9 cellular contexts compared by ENCODE assay signal in genomic region chr5:81850494-81850893, GRCh38.
DNase-seq lines count a peak whose midpoint lies in the region; ATAC-seq and TF ChIP-seq lines count a peak whose summit lies in the region.
"Had no signal": no experiment of that assay in that cellular context is flagged by ENCODE, and none has a peak within 500 bp of the region (broad histone marks: within the 10 kb centered on the region; RNA-seq: fewer than 3 reads in every experiment).

No MANE protein-coding gene starts in this region.

- intact Hi-C loops in gastrocnemius medialis (cut with DNase I; ENCODE audit: low total_unique reads) = loop anchor here (2.0 to 5.0 kb wide), 3 partner anchors 344 to 603 kb away; no protein-coding TSS in a partner anchor

- DNase-seq in ELR (ENCODE audit: low read depth) (peak; percentile 17), Peyer's patch (no peak), fibroblast of villous mesenchyme (ENCODE audit: low read depth) (peak; percentile 21), gastrocnemius medialis (peak; percentile 72 to 88), HEK293T (ENCODE audit: extremely low spot score) (no peak)
- DNase-seq in stimulated activated naive CD4-positive, alpha-beta T cell (lab: John Stamatoyannopoulos, UW) = no peak
- DNase-seq: activated CD4-positive, alpha-beta T cell treated with anti-CD3 and anti-CD28 coated beads for 4 hours had no signal

- H3K4me1 ChIP-seq in Peyer's patch (peaks cover 0 to 26% (median 1%) of the 10 kb centered on the region in 4 donors), gastrocnemius medialis (peaks cover 71 to 72% of the 10 kb centered on the region in 2 donors)

- ATAC-seq in gastrocnemius medialis (peak; percentile 83 to 87), GM18517 (IDR thresholded peaks at IDR 0.05; ENCODE audit: unreplicated experiment) (no peak), GM18868 (IDR thresholded peaks at IDR 0.05; ENCODE audit: unreplicated experiment) (no peak)

- POLR2A ChIA-PET in HEK293T (lab: Yijun Ruan, JAX) = interaction anchor here (0.7 to 3.6 kb wide), 6 partner anchors 12 to 314 kb away, joined by 3 to 123 read pairs (median 10); partner anchors contain the start of gene SSBP2

- H3K9me3 ChIP-seq in Peyer's patch = no peaks in the 10 kb centered on the region
- H3K9me3 ChIP-seq in gastrocnemius medialis = no peaks in the 10 kb centered on the region

- TF ChIP-seq CTCF in Peyer's patch (IDR thresholded peaks at IDR 0.05) (no peak), fibroblast of villous mesenchyme (IDR thresholded peaks at IDR 0.05; ENCODE audit: insufficient read depth, low read depth, low read length) (no peak), gastrocnemius medialis (IDR thresholded peaks at IDR 0.05 in 4 of 5, conservative IDR thresholded peaks at IDR 0.05 in 1 of 5) (no peak)

- H3K27ac ChIP-seq in Peyer's patch (peak overlapping the region; percentile 77 to 94 (median 84)), gastrocnemius medialis (peak overlapping the region; percentile 83 to 96 (median 92))

- H3K4me3 ChIP-seq in Peyer's patch = no peak overlapping the region
- no peak overlapping the region for H3K4me3 ChIP-seq in fibroblast of villous mesenchyme (ENCODE audit: low read depth, low read length)
- H3K4me3 ChIP-seq in gastrocnemius medialis = peak overlapping the region in 3 of 4 donors; percentile 49 to 60 (median 50)

- in situ Hi-C loops in gastrocnemius medialis (cut with MboI; ENCODE audit: low sequenced_read_pairs in 4 of 4) = loop anchor here in 3 of 4 donors (5.0 to 25.0 kb wide), 4 partner anchors 63 to 346 kb away; partner anchors contain the start of gene SSBP2 (in 2 of the 3)

- TF ChIP-seq POLR2A in Peyer's patch (IDR thresholded peaks at IDR 0.05) (no peak), gastrocnemius medialis (IDR thresholded peaks at IDR 0.05) (no peak)

- H3K27me3 ChIP-seq in Peyer's patch = no peaks in the 10 kb centered on the region
- H3K27me3 ChIP-seq in gastrocnemius medialis = no peaks in the 10 kb centered on the region

- CTCF ChIA-PET in HEK293T (lab: Yijun Ruan, JAX) = interaction anchor here (0.6 to 4.0 kb wide), 9 partner anchors 10 to 424 kb away, joined by 3 to 21 read pairs (median 5); partner anchors contain the start of gene SSBP2

- H3K36me3 ChIP-seq in Peyer's patch = no peaks in the 10 kb centered on the region
- H3K36me3 ChIP-seq in gastrocnemius medialis = no peaks in the 10 kb centered on the region

TF ChIP-seq in HEK293T, 16 proteins besides CTCF, POLR2A, EP300 and RAD21:
- TF ChIP-seq ARNT (IDR thresholded peaks at IDR 0.05) (no peak), NFRKB (IDR thresholded peaks at IDR 0.05) (no peak), FOXA1 (IDR thresholded peaks at IDR 0.05) (no peak), SP1 (IDR thresholded peaks at IDR 0.05) (no peak), PKNOX1 (IDR thresholded peaks at IDR 0.05) (no peak), TARDBP (IDR thresholded peaks at IDR 0.05) (no peak), SUZ12 (IDR thresholded peaks at IDR 0.05) (no peak), L3MBTL2 (conservative IDR thresholded peaks at IDR 0.05) (no peak), BHLHE40 (IDR thresholded peaks at IDR 0.05; ENCODE audit: borderline replicate concordance) (no peak), ZNF384 (IDR thresholded peaks at IDR 0.05) (no peak), LEF1 (IDR thresholded peaks at IDR 0.05; ENCODE audit: borderline replicate concordance) (no peak), CTBP1 (IDR thresholded peaks at IDR 0.05; ENCODE audit: borderline replicate concordance) (no peak), HDGF (IDR thresholded peaks at IDR 0.05; ENCODE audit: borderline replicate concordance) (no peak), FOXM1 (IDR thresholded peaks at IDR 0.05; ENCODE audit: borderline replicate concordance) (no peak), ELF4 (IDR thresholded peaks at IDR 0.05) (no peak), FOXK2 (IDR thresholded peaks at IDR 0.05) (no peak)

Comparison
In these comparisons a context has a peak if more than half of its experiments do, and no peak if none do; other contexts are left out.
1. DNase-seq: peak in ELR (single experiment), fibroblast of villous mesenchyme (single experiment) and gastrocnemius medialis (2 of 2); none in Peyer's patch (0 of 3), HEK293T (single experiment) and stimulated activated naive CD4-positive, alpha-beta T cell (0 of 6).
2. H3K4me3 ChIP-seq: peak in gastrocnemius medialis (3 of 4); none in Peyer's patch (0 of 4) and fibroblast of villous mesenchyme (single experiment).
3. ATAC-seq: peak in gastrocnemius medialis (2 of 2); none in GM18517 (single experiment) and GM18868 (single experiment).